ENCODE assay signal across 9 cellular contexts in the genomic region with DNA sequence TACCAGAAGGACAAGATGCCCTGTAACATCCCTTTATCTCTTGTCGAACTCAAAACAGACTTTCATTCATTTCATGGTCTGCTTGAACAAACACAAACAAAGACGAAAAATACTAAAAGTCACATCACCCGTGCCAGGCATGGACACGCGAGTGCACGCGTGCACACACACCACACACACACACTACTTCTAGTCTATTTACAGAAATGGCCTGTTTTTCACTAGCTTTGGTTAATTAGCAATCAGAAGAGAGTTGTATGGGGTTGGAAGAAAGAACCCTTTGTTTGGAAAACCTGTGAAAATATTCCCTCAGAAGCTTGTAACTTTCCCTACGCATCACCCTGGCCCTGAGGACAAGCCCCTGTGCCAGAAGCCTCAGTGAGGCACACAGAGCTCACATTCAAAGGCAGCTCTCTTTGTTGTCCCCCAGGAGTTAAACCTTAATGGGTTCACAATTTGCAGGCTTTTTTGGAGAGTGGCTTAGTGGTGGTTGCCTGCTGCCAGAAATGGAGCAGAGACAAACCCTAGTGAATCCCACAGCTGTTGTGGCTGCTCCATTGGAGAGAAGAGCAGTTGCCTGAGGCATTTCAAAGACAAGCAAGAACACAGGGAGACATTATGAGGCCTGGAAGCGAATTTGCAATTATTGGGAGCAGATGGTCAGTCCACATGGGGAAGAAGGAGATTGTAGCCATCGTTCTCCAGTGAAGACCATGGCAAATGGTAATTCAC. TPM values are rescaled to one million over a fixed set of nuclear protein-coding genes. Genes with fewer than 3 reads are reported as not detected.
DNase-seq lines count a peak whose midpoint lies in the region; FAIRE-seq and TF ChIP-seq lines count a peak whose summit lies in the region.
"Had no signal": no experiment of that assay in that cellular context is flagged by ENCODE, and none has a peak within 500 bp of the region (broad histone marks: within the 10 kb centered on the region; RNA-seq: fewer than 3 reads in every experiment).

No MANE protein-coding gene starts in this region.

- no peak for TF ChIP-seq POLR2A in H54 (IDR thresholded peaks at IDR 0.05; ENCODE audit: low read depth, low read length)

- no peak for FAIRE-seq in HTR-8/SVneo (lab: Jason Lieb, UNC)
- no peak for FAIRE-seq in H54 (lab: Jason Lieb, UNC)

- H3K9me3 Mint-ChIP-seq in osteocyte (ENCODE audit: unreplicated experiment) = peaks cover 10% of the 10 kb centered on the region

- peak overlapping the region; percentile 2 for H3K4me3 Mint-ChIP-seq in osteocyte (ENCODE audit: unreplicated experiment)
- H3K4me3 Mint-ChIP-seq: activated naive CD8-positive, alpha-beta T cell had no signal

- peaks cover 65% of the 10 kb centered on the region for H3K4me1 Mint-ChIP-seq in osteocyte (ENCODE audit: unreplicated experiment)

- no peak for TF ChIP-seq CTCF in osteocyte (IDR thresholded peaks at IDR 0.05)

- peaks cover 23% of the 10 kb centered on the region for H3K36me3 Mint-ChIP-seq in osteocyte (ENCODE audit: unreplicated experiment)

- peak overlapping the region; percentile 94 for H3K27ac Mint-ChIP-seq in osteocyte (ENCODE audit: unreplicated experiment)

- H3K27me3 Mint-ChIP-seq in osteocyte (ENCODE audit: unreplicated experiment) = no peaks in the 10 kb centered on the region

- peak; percentile 43 for DNase-seq in AG08395 (ENCODE audit: low spot score)
- DNase-seq in RPMI7951 (ENCODE audit: low read depth) = peak; percentile 93
- peak; percentile 96 for DNase-seq in foreskin melanocyte
- DNase-seq in osteocyte (ENCODE audit: extremely low spot score, unreplicated experiment) = no peak
- DNase-seq in stimulated activated CD4-positive, alpha-beta T cell treated with anti-CD3 and anti-CD28 coated beads, Interleukin-1b, Interleukin-23, amount 100 ng/mL, for 48 hours = no peak
- DNase-seq in HTR-8/SVneo (ENCODE audit: insufficient read length, low spot score) = no peak
- DNase-seq in H54 (ENCODE audit: insufficient read length, low spot score) = no peak
- DNase-seq in NCI-H1105 treated with DMSO at 0.1 percent for 48 hours (lab: John Stamatoyannopoulos, UW) = no peak

RNA-seq across cellular contexts. Expression of gene STARD13, which starts 55.9 kb away (rescaled TPM):
- total RNA-seq in RPMI7951 (2014; rRNA removed; shearing (Covaris generic)) = 8.3 and 10.6 TPM in 2 replicates
- 64.8 and 72.0 TPM in 2 replicates for total RNA-seq in osteocyte

Comparison
In these comparisons a context has a peak if more than half of its experiments do, and no peak if none do; other contexts are left out.
1. DNase-seq: peak in AG08395 (single experiment), RPMI7951 (single experiment) and foreskin melanocyte (single experiment); none in osteocyte (single experiment), stimulated activated CD4-positive, alpha-beta T cell treated with anti-CD3 and anti-CD28 coated beads, Interleukin-1b, Interleukin-23, amount 100 ng/mL, for 48 hours (single experiment), HTR-8/SVneo (single experiment), H54 (single experiment) and NCI-H1105 treated with DMSO at 0.1 percent for 48 hours (single experiment).